In the genomic region with DNA sequence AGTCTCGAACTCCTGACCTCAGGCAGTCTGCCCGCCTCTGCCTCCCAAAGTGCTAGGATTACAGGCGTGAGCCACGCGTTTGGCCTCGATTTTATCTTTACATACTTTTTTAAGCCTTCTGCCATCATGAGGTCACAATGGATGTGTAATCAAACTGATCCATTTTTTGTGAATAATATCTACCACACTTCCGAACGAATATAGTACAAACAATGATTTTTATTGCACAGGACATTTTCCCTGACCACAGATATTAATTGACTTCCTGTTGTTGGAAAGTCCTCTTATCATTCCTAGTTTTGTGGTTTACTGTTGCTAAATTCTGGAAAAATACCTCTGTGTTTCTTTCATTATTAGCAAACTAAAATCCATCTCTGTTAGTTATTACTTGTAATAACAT, we compare ENCODE assay signal across 1 cellular context.
TF ChIP-seq lines count a peak whose summit lies in the region.

No MANE protein-coding gene starts in this region.

TF ChIP-seq in GM23338, 12 proteins besides CTCF, POLR2A, EP300 and RAD21 (continued from another document):
- no peak for TF ChIP-seq ETS1 (IDR thresholded peaks at IDR 0.05)
- TF ChIP-seq, protein P1, sequence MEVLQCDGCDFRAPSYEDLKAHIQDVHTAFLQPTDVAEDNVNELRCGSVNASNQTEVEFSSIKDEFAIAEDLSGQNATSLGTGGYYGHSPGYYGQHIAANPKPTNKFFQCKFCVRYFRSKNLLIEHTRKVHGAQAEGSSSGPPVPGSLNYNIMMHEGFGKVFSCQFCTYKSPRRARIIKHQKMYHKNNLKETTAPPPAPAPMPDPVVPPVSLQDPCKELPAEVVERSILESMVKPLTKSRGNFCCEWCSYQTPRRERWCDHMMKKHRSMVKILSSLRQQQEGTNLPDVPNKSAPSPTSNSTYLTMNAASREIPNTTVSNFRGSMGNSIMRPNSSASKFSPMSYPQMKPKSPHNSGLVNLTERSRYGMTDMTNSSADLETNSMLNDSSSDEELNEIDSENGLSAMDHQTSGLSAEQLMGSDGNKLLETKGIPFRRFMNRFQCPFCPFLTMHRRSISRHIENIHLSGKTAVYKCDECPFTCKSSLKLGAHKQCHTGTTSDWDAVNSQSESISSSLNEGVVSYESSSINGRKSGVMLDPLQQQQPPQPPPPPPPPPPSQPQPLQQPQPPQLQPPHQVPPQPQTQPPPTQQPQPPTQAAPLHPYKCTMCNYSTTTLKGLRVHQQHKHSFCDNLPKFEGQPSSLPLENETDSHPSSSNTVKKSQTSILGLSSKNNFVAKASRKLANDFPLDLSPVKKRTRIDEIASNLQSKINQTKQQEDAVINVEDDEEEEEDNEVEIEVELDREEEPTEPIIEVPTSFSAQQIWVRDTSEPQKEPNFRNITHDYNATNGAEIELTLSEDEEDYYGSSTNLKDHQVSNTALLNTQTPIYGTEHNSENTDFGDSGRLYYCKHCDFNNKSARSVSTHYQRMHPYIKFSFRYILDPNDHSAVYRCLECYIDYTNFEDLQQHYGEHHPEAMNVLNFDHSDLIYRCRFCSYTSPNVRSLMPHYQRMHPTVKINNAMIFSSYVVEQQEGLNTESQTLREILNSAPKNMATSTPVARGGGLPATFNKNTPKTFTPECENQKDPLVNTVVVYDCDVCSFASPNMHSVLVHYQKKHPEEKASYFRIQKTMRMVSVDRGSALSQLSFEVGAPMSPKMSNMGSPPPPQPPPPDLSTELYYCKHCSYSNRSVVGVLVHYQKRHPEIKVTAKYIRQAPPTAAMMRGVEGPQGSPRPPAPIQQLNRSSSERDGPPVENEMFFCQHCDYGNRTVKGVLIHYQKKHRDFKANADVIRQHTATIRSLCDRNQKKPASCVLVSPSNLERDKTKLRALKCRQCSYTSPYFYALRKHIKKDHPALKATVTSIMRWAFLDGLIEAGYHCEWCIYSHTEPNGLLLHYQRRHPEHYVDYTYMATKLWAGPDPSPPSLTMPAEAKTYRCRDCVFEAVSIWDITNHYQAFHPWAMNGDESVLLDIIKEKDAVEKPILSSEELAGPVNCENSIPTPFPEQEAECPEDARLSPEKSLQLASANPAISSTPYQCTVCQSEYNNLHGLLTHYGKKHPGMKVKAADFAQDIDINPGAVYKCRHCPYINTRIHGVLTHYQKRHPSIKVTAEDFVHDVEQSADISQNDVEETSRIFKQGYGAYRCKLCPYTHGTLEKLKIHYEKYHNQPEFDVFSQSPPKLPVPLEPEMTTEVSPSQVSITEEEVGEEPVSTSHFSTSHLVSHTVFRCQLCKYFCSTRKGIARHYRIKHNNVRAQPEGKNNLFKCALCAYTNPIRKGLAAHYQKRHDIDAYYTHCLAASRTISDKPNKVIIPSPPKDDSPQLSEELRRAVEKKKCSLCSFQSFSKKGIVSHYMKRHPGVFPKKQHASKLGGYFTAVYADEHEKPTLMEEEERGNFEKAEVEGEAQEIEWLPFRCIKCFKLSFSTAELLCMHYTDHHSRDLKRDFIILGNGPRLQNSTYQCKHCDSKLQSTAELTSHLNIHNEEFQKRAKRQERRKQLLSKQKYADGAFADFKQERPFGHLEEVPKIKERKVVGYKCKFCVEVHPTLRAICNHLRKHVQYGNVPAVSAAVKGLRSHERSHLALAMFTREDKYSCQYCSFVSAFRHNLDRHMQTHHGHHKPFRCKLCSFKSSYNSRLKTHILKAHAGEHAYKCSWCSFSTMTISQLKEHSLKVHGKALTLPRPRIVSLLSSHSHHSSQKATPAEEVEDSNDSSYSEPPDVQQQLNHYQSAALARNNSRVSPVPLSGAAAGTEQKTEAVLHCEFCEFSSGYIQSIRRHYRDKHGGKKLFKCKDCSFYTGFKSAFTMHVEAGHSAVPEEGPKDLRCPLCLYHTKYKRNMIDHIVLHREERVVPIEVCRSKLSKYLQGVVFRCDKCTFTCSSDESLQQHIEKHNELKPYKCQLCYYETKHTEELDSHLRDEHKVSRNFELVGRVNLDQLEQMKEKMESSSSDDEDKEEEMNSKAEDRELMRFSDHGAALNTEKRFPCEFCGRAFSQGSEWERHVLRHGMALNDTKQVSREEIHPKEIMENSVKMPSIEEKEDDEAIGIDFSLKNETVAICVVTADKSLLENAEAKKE (CRISPR knock-in tag; IDR thresholded peaks at IDR 0.05), result no peak
- no peak for TF ChIP-seq JUNB (IDR thresholded peaks at IDR 0.05; ENCODE audit: unreplicated experiment)
- TF ChIP-seq REST (IDR thresholded peaks at IDR 0.05; ENCODE audit: unreplicated experiment), result no peak
- no peak for TF ChIP-seq EZH2 (IDR thresholded peaks at IDR 0.05; ENCODE audit: low read depth, unreplicated experiment)
- no peak for TF ChIP-seq NANOG (IDR thresholded peaks at IDR 0.05; ENCODE audit: borderline replicate concordance)
- no peak for TF ChIP-seq EZH2phosphoT487 (IDR thresholded peaks at IDR 0.05; ENCODE audit: unreplicated experiment)
- TF ChIP-seq ZNF114 (CRISPR knock-in tag; IDR thresholded peaks at IDR 0.05), result no peak
